Comparison of ENCODE assay signal across 18 cellular contexts in genomic region chr14:64412237-64412636, GRCh38. TPM values are rescaled to one million over a fixed set of nuclear protein-coding genes. Genes with fewer than 3 reads are reported as not detected.
A peak's percentile ranks its signal among the peaks of the same experiment; 100 is the strongest.
DNase-seq lines count a peak whose midpoint lies in the region; ATAC-seq and FAIRE-seq lines count a peak whose summit lies in the region.
"Had no signal": no experiment of that assay in that cellular context is flagged by ENCODE, and none has a peak within 500 bp of the region (broad histone marks: within the 10 kb centered on the region; RNA-seq: fewer than 3 reads in every experiment).

No MANE protein-coding gene starts in this region.

- no peak overlapping the region for H3K9ac ChIP-seq in HUES6 (ENCODE audit: low read length)

- no peaks in the 10 kb centered on the region for H3K27me3 Mint-ChIP-seq in activated T-helper 1 cell treated with anti-CD3 and anti-CD28 coated beads, Interleukin-12 subunit alpha, Interleukin-12 subunit beta, Interleukin-2, Interleukin-4 antibody, amounts not matched to agents 30 ng/mL and 10 ng/mL and 1 ng/mL, durations not matched to agents 14 hours and 24 hours and 36 hours (ENCODE audit: insufficient read depth)
- H3K27me3 Mint-ChIP-seq in naive thymus-derived CD8-positive, alpha-beta T cell, result no peaks in the 10 kb centered on the region

- peaks cover 44% of the 10 kb centered on the region for H3K4me1 Mint-ChIP-seq in activated T-helper 1 cell treated with anti-CD3 and anti-CD28 coated beads, Interleukin-12 subunit alpha, Interleukin-12 subunit beta, Interleukin-2, Interleukin-4 antibody, amounts not matched to agents 30 ng/mL and 10 ng/mL and 1 ng/mL, durations not matched to agents 14 hours and 24 hours and 36 hours (ENCODE audit: low read depth)
- H3K4me1 Mint-ChIP-seq in naive thymus-derived CD8-positive, alpha-beta T cell, result peaks cover 7 to 16% (median 12%) of the 10 kb centered on the region in 4 donors

- H3K36me3 ChIP-seq in HUES6 (ENCODE audit: control insufficient read depth, insufficient read depth, low read length), result peaks cover 64% of the 10 kb centered on the region

- H3K4me1 ChIP-seq in HUES6 (ENCODE audit: control insufficient read depth, insufficient read depth, low read length), result peaks cover 8% of the 10 kb centered on the region; the same call in 1 of the 2 replicates
- H3K4me1 ChIP-seq: BE2C had no signal

- H3K27me3 ChIP-seq in HUES6 (ENCODE audit: control insufficient read depth, insufficient read depth, low read length), result no peaks in the 10 kb centered on the region
- H3K27me3 ChIP-seq: BE2C had no signal

- DNase-seq in HTR-8/SVneo (ENCODE audit: insufficient read length, low spot score), result no peak
- no peak for DNase-seq in activated T-helper 1 cell treated with anti-CD3 and anti-CD28 coated beads, Interleukin-12 subunit alpha, Interleukin-12 subunit beta, Interleukin-2, Interleukin-4 antibody, amounts not matched to agents 30 ng/mL and 10 ng/mL and 1 ng/mL, durations not matched to agents 14 hours and 24 hours and 36 hours (ENCODE audit: low spot score)
- DNase-seq in naive thymus-derived CD8-positive, alpha-beta T cell, result peak in 2 of 10 donors; percentile 4 to 14
- no peak for DNase-seq in cardiac septum (ENCODE audit: low spot score)
- DNase-seq: BE2C; CD8-positive, alpha-beta T cell; COR-L47; DND-41; GDM1; GOT3; H9 had no signal

- FAIRE-seq in HTR-8/SVneo (lab: Jason Lieb, UNC), result peak; percentile 94
- FAIRE-seq: A549, GM12892, GM19239, HepG2 had no signal

- H3K9me3 ChIP-seq in HUES6 (ENCODE audit: control insufficient read depth, insufficient read depth, low read depth, low read length), result no peaks in the 10 kb centered on the region
- H3K9me3 ChIP-seq: A549, BE2C had no signal

- H3K27ac Mint-ChIP-seq in activated T-helper 1 cell treated with anti-CD3 and anti-CD28 coated beads, Interleukin-12 subunit alpha, Interleukin-12 subunit beta, Interleukin-2, Interleukin-4 antibody, amounts not matched to agents 30 ng/mL and 10 ng/mL and 1 ng/mL, durations not matched to agents 14 hours and 24 hours and 36 hours, result peak overlapping the region; percentile 68
- H3K27ac Mint-ChIP-seq in naive thymus-derived CD8-positive, alpha-beta T cell, result peak overlapping the region in 6 of 10 donors; percentile 6 to 77 (median 15)
- H3K27ac Mint-ChIP-seq: CD8-positive, alpha-beta T cell had no signal

- no peaks in the 10 kb centered on the region for H3K9me3 Mint-ChIP-seq in activated T-helper 1 cell treated with anti-CD3 and anti-CD28 coated beads, Interleukin-12 subunit alpha, Interleukin-12 subunit beta, Interleukin-2, Interleukin-4 antibody, amounts not matched to agents 30 ng/mL and 10 ng/mL and 1 ng/mL, durations not matched to agents 14 hours and 24 hours and 36 hours
- H3K9me3 Mint-ChIP-seq in naive thymus-derived CD8-positive, alpha-beta T cell, result no peaks in the 10 kb centered on the region
- H3K9me3 Mint-ChIP-seq: CD8-positive, alpha-beta T cell; H9 had no signal

- ATAC-seq in naive thymus-derived CD8-positive, alpha-beta T cell, result no peak
- ATAC-seq in GM19023 (IDR thresholded peaks at IDR 0.05; ENCODE audit: unreplicated experiment), result no peak
- ATAC-seq: A549; CD8-positive, alpha-beta T cell; HepG2 had no signal

- H3K4me3 ChIP-seq in HUES6 (ENCODE audit: low read depth, low read length), result no peak overlapping the region
- H3K4me3 ChIP-seq: A549 had no signal

- peaks cover 31% of the 10 kb centered on the region for H3K36me3 Mint-ChIP-seq in activated T-helper 1 cell treated with anti-CD3 and anti-CD28 coated beads, Interleukin-12 subunit alpha, Interleukin-12 subunit beta, Interleukin-2, Interleukin-4 antibody, amounts not matched to agents 30 ng/mL and 10 ng/mL and 1 ng/mL, durations not matched to agents 14 hours and 24 hours and 36 hours (ENCODE audit: low read depth)
- peaks cover 0 to 56% (median 27%) of the 10 kb centered on the region in 3 donors for H3K36me3 Mint-ChIP-seq in naive thymus-derived CD8-positive, alpha-beta T cell

- intact Hi-C loops in activated T-helper 1 cell treated with anti-CD3 and anti-CD28 coated beads, Interleukin-12 subunit alpha, Interleukin-12 subunit beta, Interleukin-2, Interleukin-4 antibody, amounts not matched to agents 30 ng/mL and 10 ng/mL and 1 ng/mL, durations not matched to agents 14 hours and 24 hours and 36 hours (cut with micrococcal nuclease), result no loop called here
- intact Hi-C loops in cardiac septum (cut with DNase I), result no loop called here

- H3K4me3 Mint-ChIP-seq in activated T-helper 1 cell treated with anti-CD3 and anti-CD28 coated beads, Interleukin-12 subunit alpha, Interleukin-12 subunit beta, Interleukin-2, Interleukin-4 antibody, amounts not matched to agents 30 ng/mL and 10 ng/mL and 1 ng/mL, durations not matched to agents 14 hours and 24 hours and 36 hours, result no peak overlapping the region
- peak overlapping the region in 3 of 10 donors; percentile 2 to 28 (median 8) for H3K4me3 Mint-ChIP-seq in naive thymus-derived CD8-positive, alpha-beta T cell
- H3K4me3 Mint-ChIP-seq: CD8-positive, alpha-beta T cell; H9 had no signal

- POLR2A ChIA-PET in naive thymus-derived CD8-positive, alpha-beta T cell (lab: Charles Lee), result interaction anchor here (0.6 kb wide), 2 partner anchors 107 to 302 kb away, joined by 3 to 4 read pairs; no protein-coding TSS in a partner anchor

- 0 out of 2 replicates have a peak overlapping the region, but pooled peaks have one; percentile 5 for H3K27ac ChIP-seq in HUES6 (ENCODE audit: low read depth, low read length)
- H3K27ac ChIP-seq: A549, C4-2B had no signal

RNA-seq across cellular contexts. Expression of gene MTHFD1, which starts 24.1 kb away (rescaled TPM):
- 241 and 244 TPM in 2 replicates for total RNA-seq in activated T-helper 1 cell treated with anti-CD3 and anti-CD28 coated beads, Interleukin-12 subunit alpha, Interleukin-12 subunit beta, Interleukin-2, Interleukin-4 antibody, amounts not matched to agents 30 ng/mL and 10 ng/mL and 1 ng/mL, durations not matched to agents 14 hours and 24 hours and 36 hours
- total RNA-seq in naive thymus-derived CD8-positive, alpha-beta T cell, result 10 to 100 TPM; 32.6 to 38.6 TPM
- polyA plus RNA-seq in naive thymus-derived CD8-positive, alpha-beta T cell, result 10 to 100 TPM; 34.9 to 44.2 (median 41.2) TPM
- 46.3 TPM for total RNA-seq in cardiac septum

RNA-seq across cellular contexts. Expression of gene AKAP5, which starts 53.1 kb away (rescaled TPM):
- 1.1 and 1.5 TPM in 2 replicates for total RNA-seq in activated T-helper 1 cell treated with anti-CD3 and anti-CD28 coated beads, Interleukin-12 subunit alpha, Interleukin-12 subunit beta, Interleukin-2, Interleukin-4 antibody, amounts not matched to agents 30 ng/mL and 10 ng/mL and 1 ng/mL, durations not matched to agents 14 hours and 24 hours and 36 hours
- under 1 TPM; 0.23 to 0.49 TPM for total RNA-seq in naive thymus-derived CD8-positive, alpha-beta T cell
- polyA plus RNA-seq in naive thymus-derived CD8-positive, alpha-beta T cell, result under 1 TPM; 0.05 to 0.38 (median 0.07) TPM
- 0.51 TPM for total RNA-seq in cardiac septum
